Comparison of ENCODE assay signal across 1 cellular context in genomic region chr2:10915731-10916331, GRCh38.
TF ChIP-seq lines count a peak whose summit lies in the region.

No MANE protein-coding gene starts in this region.

TF ChIP-seq in HepG2, 621 proteins besides CTCF, POLR2A, EP300 and RAD21:
- TF ChIP-seq ZNF275 (CRISPR knock-in tag; IDR thresholded peaks at IDR 0.05; ENCODE audit: borderline replicate concordance) = no peak
- TF ChIP-seq TMF1 (CRISPR knock-in tag; IDR thresholded peaks at IDR 0.05; ENCODE audit: low read depth) = no peak
- TF ChIP-seq NBN (conservative IDR thresholded peaks at IDR 0.05) = no peak
- TF ChIP-seq ZMYM3 (CRISPR knock-in tag; IDR thresholded peaks at IDR 0.05) = no peak
- TF ChIP-seq FOXP4 (CRISPR knock-in tag; IDR thresholded peaks at IDR 0.05) = no peak
- TF ChIP-seq ETV6 (CRISPR knock-in tag; conservative IDR thresholded peaks at IDR 0.05) = no peak
- TF ChIP-seq ZNF253 (CRISPR knock-in tag; IDR thresholded peaks at IDR 0.05; ENCODE audit: borderline replicate concordance) = no peak
- TF ChIP-seq ZNF441 (CRISPR knock-in tag; IDR thresholded peaks at IDR 0.05; ENCODE audit: borderline replicate concordance) = no peak
- TF ChIP-seq ZNF232 (CRISPR knock-in tag; IDR thresholded peaks at IDR 0.05; ENCODE audit: borderline replicate concordance) = no peak
- TF ChIP-seq MIER3 (CRISPR knock-in tag; IDR thresholded peaks at IDR 0.05; ENCODE audit: borderline replicate concordance) = no peak
- no peak for TF ChIP-seq ZNF333 (CRISPR knock-in tag; IDR thresholded peaks at IDR 0.05; ENCODE audit: borderline replicate concordance)
- TF ChIP-seq ZBTB2 (CRISPR knock-in tag; IDR thresholded peaks at IDR 0.05; ENCODE audit: low read depth) = no peak
- no peak for TF ChIP-seq ZNF788 (CRISPR knock-in tag; IDR thresholded peaks at IDR 0.05; ENCODE audit: borderline replicate concordance)
- TF ChIP-seq FUBP1 (CRISPR knock-in tag; IDR thresholded peaks at IDR 0.05; ENCODE audit: borderline replicate concordance) = no peak
- no peak for TF ChIP-seq TBL1XR1 (IDR thresholded peaks at IDR 0.05; ENCODE audit: borderline replicate concordance, low read length, partially characterized antibody)
- no peak for TF ChIP-seq EHMT2 (IDR thresholded peaks at IDR 0.05; ENCODE audit: borderline replicate concordance, low read depth, low read length)
- TF ChIP-seq HMG20B (CRISPR knock-in tag; conservative IDR thresholded peaks at IDR 0.05) = no peak
